In the genomic region with DNA sequence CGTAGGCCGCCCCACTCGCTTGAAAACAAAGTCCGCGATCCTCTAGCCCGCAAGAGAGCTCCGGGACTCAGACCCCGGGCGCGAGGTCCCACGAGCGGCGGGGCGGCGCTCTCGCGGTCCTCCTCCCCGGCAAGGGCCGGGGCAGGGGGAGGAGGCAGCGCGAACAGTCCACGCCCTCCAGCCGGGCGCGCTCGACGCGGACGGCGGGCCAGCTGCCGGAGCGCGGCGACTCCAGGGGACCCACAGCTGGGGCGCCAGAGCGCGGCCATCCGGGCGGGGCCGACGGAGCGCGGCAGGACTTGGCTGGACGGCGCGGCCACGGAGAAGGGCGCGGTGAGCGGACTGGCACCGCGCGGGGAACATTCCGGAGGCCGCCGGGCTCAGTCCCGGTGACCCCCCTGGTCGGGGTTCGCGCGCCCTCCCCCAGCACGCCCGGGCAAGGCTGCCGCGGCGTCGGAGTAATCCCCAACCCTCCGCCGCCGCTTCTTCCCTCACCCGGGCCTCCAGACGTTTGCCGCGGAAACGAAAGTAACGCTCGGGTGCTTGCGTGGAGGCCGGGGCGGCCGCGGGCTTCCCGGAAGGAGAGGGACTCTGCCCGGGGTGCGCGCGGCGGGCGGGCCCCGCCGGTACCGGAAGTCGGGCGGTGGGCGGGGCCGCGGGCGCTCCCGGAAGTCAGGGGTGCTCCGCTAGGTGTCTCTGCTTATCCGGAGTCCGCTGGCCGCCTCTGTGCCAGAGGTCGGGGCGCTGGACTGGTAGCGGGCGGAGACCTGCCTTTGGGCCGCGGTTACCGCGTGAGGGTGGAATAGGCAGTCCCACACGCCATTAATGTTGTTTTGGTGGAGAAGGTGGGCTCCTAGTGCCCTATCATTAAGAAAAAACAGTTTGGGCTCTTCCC, we compare ENCODE assay signal across 8 cellular contexts. TPM values are rescaled to one million over a fixed set of nuclear protein-coding genes. Genes with fewer than 3 reads are reported as not detected.
DNase-seq lines count a peak whose midpoint lies in the region; ATAC-seq and TF ChIP-seq lines count a peak whose summit lies in the region.

A gene (plus strand): TSS at position 166 of the 895 bp plus-strand sequence. CDS start 8,330 bp downstream, outside the sequence.

- peak; percentile 85 to 96 for DNase-seq in NCI-H526 (lab: John Stamatoyannopoulos, UW)
- peak; percentile 94 for DNase-seq in activated CD4-positive, alpha-beta T cell treated with anti-CD3 and anti-CD28 coated beads, Interleukin-2, amount 10 ng/mL, durations not matched to agents 7 days and 5 days
- peak; percentile 62 for DNase-seq in cortex of kidney (lab: John Stamatoyannopoulos, UW)
- DNase-seq in left lung = peak; percentile 94 to 99
- DNase-seq in stimulated activated CD4-positive, alpha-beta T cell treated with anti-CD3 and anti-CD28 coated beads, Interleukin-4, amount 100 ng/mL, for 1 hour = peak; percentile 96

- POLR2A ChIA-PET in activated CD4-positive, alpha-beta T cell treated with anti-CD3 and anti-CD28 coated beads, Interleukin-2, amount 10 ng/mL, durations not matched to agents 7 days and 5 days (lab: Charles Lee) = interaction anchor here (0.7 to 2.0 kb wide), 3 partner anchors 42 to 303 kb away, joined by 7 to 16 read pairs (median 10); a partner anchor contains a TSS

- no peaks in the 10 kb centered on the region for H3K9me3 Mint-ChIP-seq in activated CD4-positive, alpha-beta T cell treated with anti-CD3 and anti-CD28 coated beads, Interleukin-2, amount 10 ng/mL, durations not matched to agents 7 days and 5 days

- no peaks in the 10 kb centered on the region for H3K27me3 Mint-ChIP-seq in activated CD4-positive, alpha-beta T cell treated with anti-CD3 and anti-CD28 coated beads, Interleukin-2, amount 10 ng/mL, durations not matched to agents 7 days and 5 days

- H3K4me3 Mint-ChIP-seq in activated CD4-positive, alpha-beta T cell treated with anti-CD3 and anti-CD28 coated beads, Interleukin-2, amount 10 ng/mL, durations not matched to agents 7 days and 5 days = peak within 1 kb of the TSS; percentile 98

- intact Hi-C loops in left lung (cut with DNase I) = no loop called here

- H3K36me3 Mint-ChIP-seq in activated CD4-positive, alpha-beta T cell treated with anti-CD3 and anti-CD28 coated beads, Interleukin-2, amount 10 ng/mL, durations not matched to agents 7 days and 5 days (ENCODE audit: low read depth) = peaks cover 41% of the 10 kb centered on the region

- H3K9me3 ChIP-seq in BLaER1 = no peaks in the 10 kb centered on the region
- no peaks in the 10 kb centered on the region for H3K9me3 ChIP-seq in left lung

- peaks cover 70% of the 10 kb centered on the region for H3K4me1 Mint-ChIP-seq in activated CD4-positive, alpha-beta T cell treated with anti-CD3 and anti-CD28 coated beads, Interleukin-2, amount 10 ng/mL, durations not matched to agents 7 days and 5 days

- peak in 1 of 2 donors; percentile 4 for TF ChIP-seq CTCF in left lung (IDR thresholded peaks at IDR 0.05)

- H3K27ac ChIP-seq in BLaER1 (peak within 1 kb of the TSS; percentile 99), left lung (peak within 1 kb of the TSS; percentile 99 to 100)

- H3K36me3 ChIP-seq in BLaER1 = 0 out of 2 replicates have a peak, but pooled peaks cover 4% of the 10 kb centered on the region
- peaks cover 0 to 4% of the 10 kb centered on the region in 2 donors for H3K36me3 ChIP-seq in left lung

- H4K20me1 ChIP-seq in BLaER1 = peaks cover 7% of the 10 kb centered on the region; the same call in 1 of the 2 replicates

- peak within 1 kb of the TSS; percentile 90 for H3K4me2 ChIP-seq in BLaER1

- H3K4me3 ChIP-seq in BLaER1 (peak within 1 kb of the TSS; percentile 83), left lung (peak within 1 kb of the TSS; percentile 86)

- H3K27ac Mint-ChIP-seq in activated CD4-positive, alpha-beta T cell treated with anti-CD3 and anti-CD28 coated beads, Interleukin-2, amount 10 ng/mL, durations not matched to agents 7 days and 5 days = peak within 1 kb of the TSS; percentile 99

- TF ChIP-seq POLR2A in GM19099 (IDR thresholded peaks at IDR 0.05; ENCODE audit: extremely low read depth, insufficient read length, low read depth) = peak; percentile 95

- CTCF ChIA-PET in activated CD4-positive, alpha-beta T cell treated with anti-CD3 and anti-CD28 coated beads, Interleukin-2, amount 10 ng/mL, durations not matched to agents 7 days and 5 days (lab: Charles Lee) = interaction anchor here (0.7 to 1.9 kb wide), 9 partner anchors 15 to 303 kb away, joined by 3 to 8 read pairs (median 4); a partner anchor contains a TSS

- H3K9ac ChIP-seq in BLaER1 = peak within 1 kb of the TSS; percentile 96

- peak; percentile 72 for ATAC-seq in HG03378 (IDR thresholded peaks at IDR 0.05; ENCODE audit: unreplicated experiment)
- ATAC-seq in left lung = peak; percentile 90

- H3K4me1 ChIP-seq in BLaER1 (peaks cover 60% of the 10 kb centered on the region), left lung (peaks cover 4 to 56% of the 10 kb centered on the region in 2 donors)

- no peaks in the 10 kb centered on the region for H3K27me3 ChIP-seq in BLaER1
- H3K27me3 ChIP-seq in left lung = no peaks in the 10 kb centered on the region

RNA-seq across cellular contexts. Expression of the gene that starts here (rescaled TPM):
- 10 to 100 TPM; 35.8 to 38.9 TPM for total RNA-seq in activated CD4-positive, alpha-beta T cell treated with anti-CD3 and anti-CD28 coated beads, Interleukin-2, amount 10 ng/mL, durations not matched to agents 7 days and 5 days
- 10 to 100 TPM; 22.1 to 23.2 TPM for total RNA-seq in left lung

Comparison
In these comparisons a context has a peak if more than half of its experiments do, and no peak if none do; other contexts are left out.
1. Peak in every context shown above with its lines: DNase-seq, ATAC-seq, H3K4me3 ChIP-seq and H3K27ac ChIP-seq.